In genomic region chrX:12790878-12791252, GRCh38 we compare ENCODE assay signal across 8 cellular contexts. TPM values are rescaled to one million over a fixed set of nuclear protein-coding genes. Genes with fewer than 3 reads are reported as not detected.
DNase-seq lines count a peak whose midpoint lies in the region; ATAC-seq and TF ChIP-seq lines count a peak whose summit lies in the region.

No MANE protein-coding gene starts in this region.

- peak; percentile 15 for ATAC-seq in HG03439 (IDR thresholded peaks at IDR 0.05; ENCODE audit: unreplicated experiment)
- ATAC-seq in lung (ENCODE audit: insufficient read depth, low FRiP score) = no peak

- H3K4me1 Mint-ChIP-seq in activated T-cell treated with anti-CD3 and anti-CD28 coated beads, Interleukin-2, amount 50 U/mL, for 24 hours (ENCODE audit: low read depth) = peaks cover 27% of the 10 kb centered on the region

- H3K4me3 Mint-ChIP-seq in activated T-cell treated with anti-CD3 and anti-CD28 coated beads, Interleukin-2, amount 50 U/mL, for 24 hours = peak overlapping the region; percentile 84

- H3K27me3 ChIP-seq in lung (ENCODE audit: control insufficient read depth, insufficient read depth) = no peaks in the 10 kb centered on the region

- peaks cover 1% of the 10 kb centered on the region for H3K9me3 Mint-ChIP-seq in activated T-cell treated with anti-CD3 and anti-CD28 coated beads, Interleukin-2, amount 50 U/mL, for 24 hours

- DNase-seq in activated T-cell treated with anti-CD3 and anti-CD28 coated beads, Interleukin-2, amount 50 U/mL, for 24 hours = no peak
- no peak for DNase-seq in activated T-cell treated with anti-CD3 and anti-CD28 coated beads for 4 hours
- DNase-seq in astrocyte of the hippocampus (ENCODE audit: low read depth, low spot score) = peak; percentile 3
- DNase-seq in lung (ENCODE audit: low spot score) = no peak
- no peak for DNase-seq in GM20000 (ENCODE audit: low spot score)
- no peak for DNase-seq in OCI-M2 (lab: John Stamatoyannopoulos, UW; ENCODE audit: unreplicated experiment)
- no peak for DNase-seq in HPDE6-E6E7 (ENCODE audit: extremely low spot score)

- H3K4me3 ChIP-seq in lung = peak overlapping the region; percentile 73

- no peak overlapping the region for H3K27ac ChIP-seq in lung (ENCODE audit: low read depth in 1 of 2, low read length in 1 of 2)

- H3K4me1 ChIP-seq in lung (ENCODE audit: control insufficient read depth in 2 of 2, insufficient read depth in 2 of 2, low read length in 2 of 2) = no peaks in the 10 kb centered on the region

- WGBS in lung, 2 donors = 0 to 31% methylated on average over 18 to 21 of the region's 21 CpGs

- TF ChIP-seq CTCF in lung (IDR thresholded peaks at IDR 0.05; ENCODE audit: control extremely low read depth, extremely low read depth) = no peak
- no peak for TF ChIP-seq CTCF in GM20000 (IDR thresholded peaks at IDR 0.05; ENCODE audit: extremely low read depth, missing control alignments)

- peaks cover 38% of the 10 kb centered on the region for H3K36me3 Mint-ChIP-seq in activated T-cell treated with anti-CD3 and anti-CD28 coated beads, Interleukin-2, amount 50 U/mL, for 24 hours (ENCODE audit: low read depth)

- H3K27me3 Mint-ChIP-seq in activated T-cell treated with anti-CD3 and anti-CD28 coated beads, Interleukin-2, amount 50 U/mL, for 24 hours = peaks cover 44% of the 10 kb centered on the region

- H3K27ac Mint-ChIP-seq in activated T-cell treated with anti-CD3 and anti-CD28 coated beads, Interleukin-2, amount 50 U/mL, for 24 hours = peak overlapping the region; percentile 93

- H3K36me3 ChIP-seq in lung (ENCODE audit: control insufficient read depth in 2 of 2, insufficient read depth in 2 of 2, low read length in 2 of 2) = no peaks in the 10 kb centered on the region

- peaks cover 0 to 18% of the 10 kb centered on the region in 2 donors for H3K9me3 ChIP-seq in lung (ENCODE audit: control insufficient read depth in 2 of 2, insufficient read depth in 1 of 2, low read length in 1 of 2)

RNA-seq across cellular contexts. Expression of gene PRPS2, which starts 0.3 kb away (rescaled TPM):
- total RNA-seq in lung = 10 to 100 TPM; 27.4 to 29.6 TPM
- 10 to 100 TPM; 12.6 to 19.9 TPM for polyA plus RNA-seq in lung
